ENCODE assay signal across 8 cellular contexts in genomic region chr3:197003461-197004385, GRCh38. TPM values are rescaled to one million over a fixed set of nuclear protein-coding genes. Genes with fewer than 3 reads are reported as not detected.
DNase-seq lines count a peak whose midpoint lies in the region; ATAC-seq and TF ChIP-seq lines count a peak whose summit lies in the region.

No MANE protein-coding gene starts in this region.

- H3K36me3 ChIP-seq in HUES6 (ENCODE audit: control insufficient read depth, insufficient read depth, low read length) = no peaks in the 10 kb centered on the region
- no peaks in the 10 kb centered on the region for H3K36me3 ChIP-seq in WERI-Rb-1
- H3K36me3 ChIP-seq in neutrophil = no peaks in the 10 kb centered on the region

- peak; percentile 44 for DNase-seq in activated CD4-positive, CD25-positive, alpha-beta regulatory T cell treated with anti-CD3 and anti-CD28 coated beads, Interleukin-2, amount 50 U/mL, for 72 hours
- no peak for DNase-seq in activated CD4-positive, CD25-positive, alpha-beta regulatory T cell (lab: John Stamatoyannopoulos, UW)
- DNase-seq in WERI-Rb-1 (no peak), epithelial cell of proximal tubule (ENCODE audit: low read depth) (no peak), inferior parietal cortex (ENCODE audit: extremely low spot score) (no peak)

- peak overlapping the region; percentile 44 for H3K4me3 ChIP-seq in HUES6 (ENCODE audit: low read depth, low read length)
- H3K4me3 ChIP-seq in WERI-Rb-1 (ENCODE audit: low read depth, low read length) = peak overlapping the region; percentile 52
- H3K4me3 ChIP-seq in epithelial cell of proximal tubule (ENCODE audit: low read depth, low read length) = peak overlapping the region; percentile 57
- peak overlapping the region; percentile 48 to 58 for H3K4me3 ChIP-seq in neutrophil (ENCODE audit: low read depth in 1 of 2, low read length in 1 of 2)

- ATAC-seq in HG03039 (IDR thresholded peaks at IDR 0.05; ENCODE audit: unreplicated experiment) = no peak

- H3K27ac ChIP-seq in HUES6 (ENCODE audit: low read depth, low read length) (no peak overlapping the region), WERI-Rb-1 (peak overlapping the region; percentile 81), neutrophil (no peak overlapping the region)

- H3K4me1 ChIP-seq in HUES6 (ENCODE audit: control insufficient read depth, insufficient read depth, low read length) (peaks cover 12% of the 10 kb centered on the region), neutrophil (ENCODE audit: control insufficient read depth in 1 of 2, insufficient read depth in 1 of 2, low read depth in 1 of 2, low read length in 1 of 2) (peaks cover 11 to 19% of the 10 kb centered on the region in 2 experiments)

- H3K27me3 ChIP-seq in HUES6 (ENCODE audit: control insufficient read depth, insufficient read depth, low read length) (peaks cover 18% of the 10 kb centered on the region), WERI-Rb-1 (ENCODE audit: insufficient read depth, low read depth, severe bottlenecking) (no peaks in the 10 kb centered on the region), neutrophil (peaks cover 32% of the 10 kb centered on the region)

- no peak for TF ChIP-seq CTCF in WERI-Rb-1 (IDR thresholded peaks at IDR 0.05; ENCODE audit: low read depth, low read length)
- TF ChIP-seq CTCF in epithelial cell of proximal tubule (conservative IDR thresholded peaks at IDR 0.05; ENCODE audit: low read depth, low read length) = no peak
- no peak for TF ChIP-seq CTCF in neutrophil (IDR thresholded peaks at IDR 0.05)

- H3K9ac ChIP-seq in HUES6 (ENCODE audit: low read length) = peak overlapping the region; percentile 61

- no peaks in the 10 kb centered on the region for H3K9me3 ChIP-seq in HUES6 (ENCODE audit: control insufficient read depth, insufficient read depth, low read depth, low read length)
- H3K9me3 ChIP-seq in WERI-Rb-1 (ENCODE audit: severe bottlenecking) = no peaks in the 10 kb centered on the region
- no peaks in the 10 kb centered on the region for H3K9me3 ChIP-seq in neutrophil

RNA-seq across cellular contexts. Expression of gene MELTF, which starts 25.9 kb away (rescaled TPM):
- 12.7 and 26.9 TPM in 2 replicates for total RNA-seq in epithelial cell of proximal tubule

RNA-seq across cellular contexts. Expression of gene PIGZ, which starts 35.1 kb away (rescaled TPM):
- 0.36 and 0.63 TPM in 2 replicates for total RNA-seq in epithelial cell of proximal tubule
